Comparison of ENCODE assay signal across 34 cellular contexts in the genomic region with DNA sequence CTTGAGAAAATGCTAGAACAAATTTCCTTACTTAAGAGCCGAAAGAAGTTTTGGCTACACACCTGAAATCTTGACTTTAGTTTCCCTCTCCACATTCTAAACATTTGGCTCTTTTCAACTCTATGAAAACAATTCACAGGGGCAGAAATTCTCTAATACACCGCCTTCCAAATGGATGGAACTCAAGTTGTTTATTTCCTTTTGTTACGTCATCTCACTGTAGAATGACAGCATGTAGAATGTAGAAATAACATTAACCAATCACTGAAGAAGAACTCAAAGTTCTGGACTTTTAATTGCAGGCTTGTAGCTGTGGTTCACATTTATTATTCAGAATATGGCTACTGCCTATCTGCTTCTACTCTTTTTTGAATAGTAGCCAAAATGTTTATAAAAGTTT. TPM values are rescaled to one million over a fixed set of nuclear protein-coding genes. Genes with fewer than 3 reads are reported as not detected.
"Had no signal": no experiment of that assay in that cellular context is flagged by ENCODE, and none has a peak within 500 bp of the region (broad histone marks: within the 10 kb centered on the region; RNA-seq: fewer than 3 reads in every experiment).

No MANE protein-coding gene starts in this region.

- H3K27ac ChIP-seq: brain microvascular endothelial cell, SJCRH30, SK-N-MC had no signal

- DNase-seq: activated CD4-positive, alpha-beta T cell treated with anti-CD3 and anti-CD28 coated beads, Interleukin-2, amount 10 ng/mL, durations not matched to agents 24 days and 14 days; activated CD4-positive, alpha-beta T cell treated with anti-CD3 and anti-CD28 coated beads, Interleukin-2, amount 50 U/mL, for 4 hours; activated CD8-positive, alpha-beta T cell treated with anti-CD3 and anti-CD28 coated beads for 36 hours; activated naive CD4-positive, alpha-beta T cell treated with anti-CD3 and anti-CD28 coated beads, Interleukin-2, amount 10 ng/mL, durations not matched to agents 7 days and 5 days; activated naive CD8-positive, alpha-beta T cell treated with anti-CD3 and anti-CD28 coated beads, Interleukin-2, amount 50 U/mL, for 24 hours; activated T-cell treated with anti-CD3 and anti-CD28 coated beads, Interleukin-2, amount 50 U/mL, for 4 hours; amniotic stem cell; aorta; brain microvascular endothelial cell; central memory CD4-positive, alpha-beta T cell; Kasumi-1; KG1; MG63; NCI-H1092; NCI-H1436 treated with DMSO at 0.1 percent for 48 hours; NCI-H1694 treated with DMSO at 0.1 percent for 48 hours; NCI-H2029; NCI-H2171 treated with DMSO at 0.1 percent for 48 hours; NCI-H2227 treated with DMSO at 0.1 percent for 48 hours; NCI-H446; NCI-H524; NCI-H69; NCI-H82; NK-92 treated with Interleukin-12 subunit alpha and Interleukin-12 subunit beta, amount 100 ng/mL, for 24 hours; SHP77; SJCRH30; T1000 had no signal

- ATAC-seq: activated CD8-positive, alpha-beta T cell treated with anti-CD3 and anti-CD28 coated beads for 36 hours; activated naive CD8-positive, alpha-beta T cell treated with anti-CD3 and anti-CD28 coated beads, Interleukin-2, amount 50 U/mL, for 24 hours; activated T-cell treated with anti-CD3 and anti-CD28 coated beads, Interleukin-2, amount 50 U/mL, for 4 hours had no signal

- H3K36me3 ChIP-seq: brain microvascular endothelial cell, MG63, SJCRH30 had no signal

- H3K27me3 ChIP-seq: brain microvascular endothelial cell, MG63, SJCRH30 had no signal

- H3K9me3 ChIP-seq: MG63 had no signal

- H3K4me3 ChIP-seq: MG63, SJCRH30, SK-N-MC had no signal

RNA-seq across cellular contexts. Expression of gene DMP1, which starts 1.9 kb away (rescaled TPM):
- total RNA-seq: activated CD4-positive, alpha-beta T cell treated with anti-CD3 and anti-CD28 coated beads, Interleukin-2, amount 10 ng/mL, durations not matched to agents 24 days and 14 days; activated CD8-positive, alpha-beta memory T cell treated with anti-CD3 and anti-CD28 coated beads for 36 hours; activated CD8-positive, alpha-beta T cell treated with anti-CD3 and anti-CD28 coated beads for 36 hours; activated T-cell treated with anti-CD3 and anti-CD28 coated beads, Interleukin-2, amount 50 U/mL, for 4 hours; activated T-helper 1 cell treated with anti-CD3 and anti-CD28 coated beads, Interleukin-12 subunit alpha, Interleukin-12 subunit beta, Interleukin-2, Interleukin-4 antibody, amounts not matched to agents 30 ng/mL and 10 ng/mL and 1 ng/mL, durations not matched to agents 14 hours and 24 hours and 36 hours; cerebellum; RPMI7951; T-helper 1 cell treated with Interleukin-12 subunit alpha and Interleukin-12 subunit beta and Interleukin-4 antibody, amounts not matched to agents 30 ng/mL and 1 ng/mL, for 36 hours; T-helper 2 cell treated with Interferon-gamma antibody and Interleukin-4, amounts not matched to agents 100 ng/mL and 5 ng/mL, for 36 hours had no signal
- polyA plus RNA-seq: aorta had no signal

RNA-seq across cellular contexts. Expression of gene DSPP, which starts 43.6 kb away (rescaled TPM):
- total RNA-seq: activated CD4-positive, alpha-beta T cell treated with anti-CD3 and anti-CD28 coated beads, Interleukin-2, amount 10 ng/mL, durations not matched to agents 24 days and 14 days; activated CD8-positive, alpha-beta memory T cell treated with anti-CD3 and anti-CD28 coated beads for 36 hours; activated CD8-positive, alpha-beta T cell treated with anti-CD3 and anti-CD28 coated beads for 36 hours; activated T-cell treated with anti-CD3 and anti-CD28 coated beads, Interleukin-2, amount 50 U/mL, for 4 hours; activated T-helper 1 cell treated with anti-CD3 and anti-CD28 coated beads, Interleukin-12 subunit alpha, Interleukin-12 subunit beta, Interleukin-2, Interleukin-4 antibody, amounts not matched to agents 30 ng/mL and 10 ng/mL and 1 ng/mL, durations not matched to agents 14 hours and 24 hours and 36 hours; aorta; RPMI7951; T-helper 1 cell treated with Interleukin-12 subunit alpha and Interleukin-12 subunit beta and Interleukin-4 antibody, amounts not matched to agents 30 ng/mL and 1 ng/mL, for 36 hours; T-helper 2 cell treated with Interferon-gamma antibody and Interleukin-4, amounts not matched to agents 100 ng/mL and 5 ng/mL, for 36 hours had no signal
